1 cellular context compared by ENCODE assay signal in the genomic region with DNA sequence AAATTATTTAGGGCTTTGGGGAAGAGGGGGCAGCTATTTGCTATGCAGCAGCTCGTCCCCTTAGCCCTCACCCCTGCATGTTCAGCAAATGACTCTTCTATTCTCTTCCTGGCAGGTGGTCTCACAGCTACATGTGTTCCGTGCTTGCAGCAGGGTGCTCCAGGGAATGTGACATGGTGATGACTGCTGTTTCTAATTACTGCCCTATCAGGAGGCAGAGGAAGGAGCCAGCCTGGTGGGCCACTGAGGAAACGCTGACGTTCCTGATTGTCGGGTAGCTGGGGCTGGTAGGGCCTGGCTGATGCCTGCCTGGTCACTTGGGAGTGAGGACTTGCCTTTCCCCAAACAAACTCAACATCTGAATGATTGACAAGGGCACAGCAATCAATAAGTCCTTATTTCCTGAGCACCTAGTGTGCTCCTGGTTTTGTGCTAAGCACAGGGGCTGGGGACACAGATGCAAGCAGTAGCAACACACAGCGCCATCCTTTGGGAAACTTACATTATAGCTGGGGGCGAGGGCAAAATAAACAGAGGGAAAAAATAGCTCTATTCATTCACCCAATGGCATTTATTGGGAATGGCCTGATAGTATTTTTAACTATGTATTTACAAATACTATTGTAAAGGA.
A peak's percentile ranks its signal among the peaks of the same experiment; 100 is the strongest.
TF ChIP-seq lines count a peak whose summit lies in the region.

No MANE protein-coding gene starts in this region.

TF ChIP-seq in SK-N-SH, 30 proteins besides CTCF, POLR2A, EP300 and RAD21:
- TF ChIP-seq MXI1 (IDR thresholded peaks at IDR 0.05; ENCODE audit: low read depth, low read length) (peak; percentile 51; the same call in 1 of the 2 replicates), SMC3 (IDR thresholded peaks at IDR 0.05; ENCODE audit: low read depth, low read length) (no peak)
TF ChIP-seq in SK-N-SH: peak in this region for 1.
